Comparison of ENCODE assay signal across 16 cellular contexts in the genomic region with DNA sequence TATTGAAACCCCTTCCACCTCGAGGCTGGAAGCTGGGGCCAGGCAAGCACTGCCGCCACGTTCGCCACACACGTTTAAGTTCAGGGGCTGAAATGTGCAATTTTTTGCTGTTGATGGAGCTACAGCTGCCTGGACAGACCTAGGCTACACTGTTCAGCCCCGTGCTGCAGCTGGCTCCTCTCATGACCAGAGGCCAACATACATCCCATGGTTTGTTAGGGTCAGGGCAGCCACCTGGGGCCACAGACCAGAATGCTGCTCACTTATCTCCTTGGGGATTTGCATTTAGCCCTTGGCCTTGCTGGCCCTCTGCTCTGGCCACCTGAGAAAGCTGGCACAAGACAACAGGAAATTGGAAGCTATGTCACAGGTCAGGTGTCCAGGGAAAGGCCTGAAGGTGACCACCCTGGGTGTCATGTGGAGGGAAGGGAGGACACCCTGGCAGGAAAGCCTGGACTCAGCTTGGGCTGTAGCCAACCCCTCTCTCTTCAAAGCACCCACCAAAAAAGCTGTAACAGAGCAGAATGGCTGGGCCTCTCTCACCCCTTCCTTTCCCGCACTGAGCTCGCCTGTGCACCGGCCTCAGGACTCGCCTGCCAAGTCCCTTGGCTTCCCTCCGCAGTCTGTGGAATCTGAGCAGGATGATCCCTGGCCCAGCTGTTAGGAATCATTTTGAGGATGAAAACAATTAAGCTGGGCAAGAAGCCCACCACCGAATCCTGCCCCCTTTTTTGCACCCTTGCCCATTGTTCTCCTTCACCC.
DNase-seq lines count a peak whose midpoint lies in the region; ATAC-seq and TF ChIP-seq lines count a peak whose summit lies in the region.
"Had no signal": no experiment of that assay in that cellular context is flagged by ENCODE, and none has a peak within 500 bp of the region (broad histone marks: within the 10 kb centered on the region; RNA-seq: fewer than 3 reads in every experiment).

No MANE protein-coding gene starts in this region.

- H3K27ac ChIP-seq in WERI-Rb-1 = no peak overlapping the region
- no peak overlapping the region for H3K27ac ChIP-seq in upper lobe of left lung
- H3K27ac ChIP-seq: BLaER1 treated with 17β-estradiol and CSF1 and Interleukin-3, amounts not matched to agents 10 nM and 100 nM; colonic mucosa; pancreas had no signal

- no peak for TF ChIP-seq POLR2A in upper lobe of left lung (IDR thresholded peaks at IDR 0.05)

- H3K36me3 ChIP-seq in WERI-Rb-1 = no peaks in the 10 kb centered on the region
- no peaks in the 10 kb centered on the region for H3K36me3 ChIP-seq in upper lobe of left lung
- H3K36me3 ChIP-seq: BLaER1 treated with 17β-estradiol and CSF1 and Interleukin-3, amounts not matched to agents 10 nM and 100 nM; colonic mucosa; pancreas; stomach had no signal

- no peaks in the 10 kb centered on the region for H3K27me3 ChIP-seq in WERI-Rb-1 (ENCODE audit: insufficient read depth, low read depth, severe bottlenecking)
- no peaks in the 10 kb centered on the region for H3K27me3 ChIP-seq in upper lobe of left lung
- H3K27me3 ChIP-seq: BLaER1 treated with 17β-estradiol and CSF1 and Interleukin-3, amounts not matched to agents 10 nM and 100 nM; colonic mucosa; pancreas; stomach had no signal

- no peak for TF ChIP-seq EP300 in upper lobe of left lung (IDR thresholded peaks at IDR 0.05)

- no peaks in the 10 kb centered on the region for H3K4me1 ChIP-seq in upper lobe of left lung
- H3K4me1 ChIP-seq: BLaER1 treated with 17β-estradiol and CSF1 and Interleukin-3, amounts not matched to agents 10 nM and 100 nM; colonic mucosa; pancreas had no signal

- no peak for TF ChIP-seq CTCF in WERI-Rb-1 (IDR thresholded peaks at IDR 0.05; ENCODE audit: low read depth, low read length)
- TF ChIP-seq CTCF in fibroblast of the aortic adventitia (IDR thresholded peaks at IDR 0.05; ENCODE audit: insufficient read depth, low read length) = no peak
- TF ChIP-seq CTCF in upper lobe of left lung (IDR thresholded peaks at IDR 0.05) = no peak

- H3K4me3 ChIP-seq in WERI-Rb-1 (ENCODE audit: low read depth, low read length) (no peak overlapping the region), fibroblast of the aortic adventitia (ENCODE audit: low read depth, low read length) (no peak overlapping the region), upper lobe of left lung (no peak overlapping the region)
- H3K4me3 ChIP-seq: BLaER1 treated with 17β-estradiol and CSF1 and Interleukin-3, amounts not matched to agents 10 nM and 100 nM; colonic mucosa; pancreas; stomach had no signal

- peak; percentile 29 for DNase-seq in WERI-Rb-1
- DNase-seq in fibroblast of the aortic adventitia (ENCODE audit: low read depth) = peak; percentile 72
- DNase-seq in midbrain (lab: John Stamatoyannopoulos, UW) = peak; percentile 12
- DNase-seq in upper lobe of left lung = peak in 1 of 2 donors; percentile 48
- no peak for DNase-seq in activated CD4-positive, alpha-beta T cell treated with anti-CD3 and anti-CD28 coated beads, Interleukin-2, amount 50 U/mL, for 48 hours
- DNase-seq in DMS79 treated with DMSO at 0.1 percent for 48 hours (lab: John Stamatoyannopoulos, UW) = no peak
- DNase-seq: activated CD4-positive, alpha-beta T cell treated with anti-CD3 and anti-CD28 coated beads, Interleukin-2, amount 50 U/mL, for 4 hours; colonic mucosa; EL; NCI-H774; pancreas; SIG-M5; stimulated activated CD4-positive, alpha-beta T cell treated with anti-CD3 and anti-CD28 coated beads, Interleukin-12 subunit alpha, Interleukin-12 subunit beta, amount 100 ng/mL, for 4 hours; stomach had no signal

- ATAC-seq in upper lobe of left lung (ENCODE audit: low FRiP score in 2 of 2) (peak; percentile 56 to 76), HG02610 (IDR thresholded peaks at IDR 0.05; ENCODE audit: unreplicated experiment) (no peak)

- WGBS in upper lobe of left lung, 2 donors = 82 to 83% methylated on average over 10 to 12 of the region's 12 CpGs

- H3K9me3 ChIP-seq in WERI-Rb-1 (ENCODE audit: severe bottlenecking) (no peaks in the 10 kb centered on the region), upper lobe of left lung (no peaks in the 10 kb centered on the region)
- H3K9me3 ChIP-seq: BLaER1 treated with 17β-estradiol and CSF1 and Interleukin-3, amounts not matched to agents 10 nM and 100 nM; colonic mucosa; pancreas; stomach had no signal

Comparison
In these comparisons a context has a peak if more than half of its experiments do, and no peak if none do; other contexts are left out.
1. DNase-seq: peak in WERI-Rb-1 (single experiment), fibroblast of the aortic adventitia (single experiment) and midbrain (single experiment); none in activated CD4-positive, alpha-beta T cell treated with anti-CD3 and anti-CD28 coated beads, Interleukin-2, amount 50 U/mL, for 48 hours (0 of 2) and DMS79 treated with DMSO at 0.1 percent for 48 hours (single experiment).